In genomic region chr16:56371383-56371937, GRCh38 we compare ENCODE assay signal across 1 cellular context.
TF ChIP-seq lines count a peak whose summit lies in the region.

No MANE protein-coding gene starts in this region.

TF ChIP-seq in SK-N-SH treated with all-trans-retinoic acid at 6 μM for 48 hours, 23 proteins besides CTCF, POLR2A, EP300 and RAD21 (continued from another document):
- TF ChIP-seq, protein P1, sequence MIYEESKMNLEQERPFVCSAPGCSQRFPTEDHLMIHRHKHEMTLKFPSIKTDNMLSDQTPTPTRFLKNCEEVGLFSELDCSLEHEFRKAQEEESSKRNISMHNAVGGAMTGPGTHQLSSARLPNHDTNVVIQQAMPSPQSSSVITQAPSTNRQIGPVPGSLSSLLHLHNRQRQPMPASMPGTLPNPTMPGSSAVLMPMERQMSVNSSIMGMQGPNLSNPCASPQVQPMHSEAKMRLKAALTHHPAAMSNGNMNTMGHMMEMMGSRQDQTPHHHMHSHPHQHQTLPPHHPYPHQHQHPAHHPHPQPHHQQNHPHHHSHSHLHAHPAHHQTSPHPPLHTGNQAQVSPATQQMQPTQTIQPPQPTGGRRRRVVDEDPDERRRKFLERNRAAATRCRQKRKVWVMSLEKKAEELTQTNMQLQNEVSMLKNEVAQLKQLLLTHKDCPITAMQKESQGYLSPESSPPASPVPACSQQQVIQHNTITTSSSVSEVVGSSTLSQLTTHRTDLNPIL (CRISPR knock-in tag; IDR thresholded peaks at IDR 0.05; ENCODE audit: low read depth), result no peak
- TF ChIP-seq TCF4 (CRISPR knock-in tag; IDR thresholded peaks at IDR 0.05; ENCODE audit: borderline replicate concordance), result no peak
- no peak for TF ChIP-seq ISL1 (CRISPR knock-in tag; IDR thresholded peaks at IDR 0.05)
- TF ChIP-seq ZC3H10 (CRISPR knock-in tag; IDR thresholded peaks at IDR 0.05), result no peak
TF ChIP-seq in SK-N-SH treated with all-trans-retinoic acid at 6 μM for 48 hours: peak in this region for 0.
